In genomic region chr11:114195981-114196731, GRCh38 we compare ENCODE assay signal across 9 cellular contexts.
DNase-seq lines count a peak whose midpoint lies in the region; ATAC-seq and TF ChIP-seq lines count a peak whose summit lies in the region.
"Had no signal": no experiment of that assay in that cellular context is flagged by ENCODE, and none has a peak within 500 bp of the region (broad histone marks: within the 10 kb centered on the region; RNA-seq: fewer than 3 reads in every experiment).

No MANE protein-coding gene starts in this region.

- peaks cover 58% of the 10 kb centered on the region for H3K4me1 ChIP-seq in prostate gland (replicated peaks)

- 91% methylated on average over 5 of the region's 5 CpGs for WGBS in prostate gland

- H3K9me3 ChIP-seq in CD4-positive, alpha-beta T cell (ENCODE audit: control insufficient read depth, low read length) = no peaks in the 10 kb centered on the region
- H3K9me3 ChIP-seq in prostate gland = no peaks in the 10 kb centered on the region

- peaks cover 36% of the 10 kb centered on the region for H3K4me1 Mint-ChIP-seq in CD4-positive, alpha-beta T cell (ENCODE audit: low read depth)

- H3K27ac Mint-ChIP-seq in CD4-positive, alpha-beta T cell = no peak overlapping the region

- CTCF ChIA-PET in CD4-positive, alpha-beta T cell (lab: Charles Lee) = interaction anchor here (0.5 to 1.4 kb wide), 3 partner anchors 15 to 64 kb away, joined by 3 to 4 read pairs (median 3); no protein-coding TSS in a partner anchor

- no peak overlapping the region for H3K4me3 Mint-ChIP-seq in CD4-positive, alpha-beta T cell

- H3K9me3 Mint-ChIP-seq in CD4-positive, alpha-beta T cell = peaks cover 5% of the 10 kb centered on the region

- no peaks in the 10 kb centered on the region for H3K27me3 ChIP-seq in CD4-positive, alpha-beta T cell (ENCODE audit: control insufficient read depth, insufficient read depth, low read length)
- no peaks in the 10 kb centered on the region for H3K27me3 ChIP-seq in prostate gland (replicated peaks; ENCODE audit: insufficient read depth)

- peak; percentile 35 for TF ChIP-seq CTCF in CD4-positive, alpha-beta T cell (IDR thresholded peaks at IDR 0.05)
- TF ChIP-seq CTCF in epithelial cell of proximal tubule (conservative IDR thresholded peaks at IDR 0.05; ENCODE audit: low read depth, low read length) = peak; percentile 41
- no peak for TF ChIP-seq CTCF in prostate gland (IDR thresholded peaks at IDR 0.05)

- H3K36me3 ChIP-seq in prostate gland = no peaks in the 10 kb centered on the region

- H3K27ac ChIP-seq in CD4-positive, alpha-beta T cell (ENCODE audit: low read depth, low read length) = no peak overlapping the region
- H3K27ac ChIP-seq in prostate gland = peak overlapping the region; percentile 94 to 95

- H3K27me3 Mint-ChIP-seq in CD4-positive, alpha-beta T cell = no peaks in the 10 kb centered on the region

- peak; percentile 66 for ATAC-seq in CD4-positive, alpha-beta T cell (ENCODE audit: poor library complexity)
- ATAC-seq in HG03460 (IDR thresholded peaks at IDR 0.05; ENCODE audit: unreplicated experiment) (no peak), GM19328 (IDR thresholded peaks at IDR 0.05; ENCODE audit: unreplicated experiment) (no peak), HG02610 (IDR thresholded peaks at IDR 0.05; ENCODE audit: unreplicated experiment) (no peak)

- H3K36me3 Mint-ChIP-seq in CD4-positive, alpha-beta T cell (ENCODE audit: low read depth) = no peaks in the 10 kb centered on the region

- POLR2A ChIA-PET in CD4-positive, alpha-beta T cell (lab: Charles Lee) = interaction anchor here (0.6 to 1.5 kb wide), 7 partner anchors 12 to 135 kb away, joined by 3 to 7 read pairs (median 3); no protein-coding TSS in a partner anchor

- H3K4me3 ChIP-seq in epithelial cell of proximal tubule (ENCODE audit: low read depth, low read length) (no peak overlapping the region), prostate gland (no peak overlapping the region)

- peak in 4 of 10 experiments; percentile 14 to 29 (median 21) for DNase-seq in CD4-positive, alpha-beta T cell
- peak; percentile 73 for DNase-seq in OCI-M1 (lab: John Stamatoyannopoulos, UW)
- no peak for DNase-seq in epithelial cell of proximal tubule (ENCODE audit: low read depth)
- peak; percentile 71 for DNase-seq in prostate gland (ENCODE audit: low spot score)
- DNase-seq in NCI-H82 (lab: John Stamatoyannopoulos, UW) = no peak
- DNase-seq: activated T-cell treated with anti-CD3 and anti-CD28 coated beads, Interleukin-2, amount 50 U/mL, for 1 hour had no signal

- TF ChIP-seq POLR2A in prostate gland (IDR thresholded peaks at IDR 0.05) = no peak

- intact Hi-C loops in CD4-positive, alpha-beta T cell (cut with DNase I, micrococcal nuclease) = loop anchor here (1.0 to 5.0 kb wide), 6 partner anchors 34 to 300 kb away; partner anchors contain the start of gene ZBTB16 (in 1 of the 2)
- intact Hi-C loops in prostate gland (cut with DNase I) = loop anchor here (5.0 kb wide), 1 partner anchor 34 kb away; no protein-coding TSS in a partner anchor

Comparison
In these comparisons a context has a peak if more than half of its experiments do, and no peak if none do; other contexts are left out.
1. DNase-seq: peak in OCI-M1 (single experiment) and prostate gland (single experiment); none in epithelial cell of proximal tubule (single experiment) and NCI-H82 (single experiment).
2. CTCF ChIP-seq: peak in CD4-positive, alpha-beta T cell (single experiment) and epithelial cell of proximal tubule (single experiment); none in prostate gland (0 of 4).